Comparison of ENCODE assay signal across 14 cellular contexts in genomic region chr17:35094902-35095301, GRCh38. TPM values are rescaled to one million over a fixed set of nuclear protein-coding genes. Genes with fewer than 3 reads are reported as not detected.
DNase-seq lines count a peak whose midpoint lies in the region; ATAC-seq and TF ChIP-seq lines count a peak whose summit lies in the region.
"Had no signal": no experiment of that assay in that cellular context is flagged by ENCODE, and none has a peak within 500 bp of the region (broad histone marks: within the 10 kb centered on the region; RNA-seq: fewer than 3 reads in every experiment).

No MANE protein-coding gene starts in this region.

- H3K27me3 ChIP-seq in breast epithelium: no peaks in the 10 kb centered on the region

- no peaks in the 10 kb centered on the region for H3K36me3 ChIP-seq in breast epithelium

- TF ChIP-seq POLR2A in breast epithelium (IDR thresholded peaks at IDR 0.05): no peak

- CTCF ChIA-PET in MCF 10A (lab: Yijun Ruan, JAX): interaction anchor here (0.5 to 2.1 kb wide), 9 partner anchors 9 to 609 kb away, joined by 3 to 15 read pairs (median 3); partner anchors contain the start of gene RAD51D

- no peaks in the 10 kb centered on the region for H3K9me3 Mint-ChIP-seq in MCF 10A (ENCODE audit: unreplicated experiment)
- H3K9me3 Mint-ChIP-seq: IgD-negative memory B cell had no signal

- TF ChIP-seq CTCF in MCF 10A (IDR thresholded peaks at IDR 0.05; ENCODE audit: unreplicated experiment): no peak
- no peak for TF ChIP-seq CTCF in breast epithelium (IDR thresholded peaks at IDR 0.05)

- no peaks in the 10 kb centered on the region for H3K9me3 ChIP-seq in breast epithelium

- H3K4me3 Mint-ChIP-seq in MCF 10A (ENCODE audit: unreplicated experiment): no peak overlapping the region
- H3K4me3 Mint-ChIP-seq: IgD-negative memory B cell had no signal

- peak overlapping the region; percentile 79 for H3K27ac Mint-ChIP-seq in MCF 10A (ENCODE audit: low read depth, unreplicated experiment)
- H3K27ac Mint-ChIP-seq: IgD-negative memory B cell had no signal

- intact Hi-C loops in MCF 10A (cut with micrococcal nuclease) (no loop called here), breast epithelium (cut with DNase I; ENCODE audit: low total_unique reads) (no loop called here)

- no peaks in the 10 kb centered on the region for H3K27me3 Mint-ChIP-seq in MCF 10A (ENCODE audit: insufficient read depth, unreplicated experiment)
- H3K27me3 Mint-ChIP-seq: IgD-negative memory B cell had no signal

- BruUV-seq in MCF 10A (replicated peaks; lab: Mats Ljungman, UMichigan): no TSS peak

- POLR2A ChIA-PET in MCF 10A (lab: Yijun Ruan, JAX): interaction anchor here (0.6 to 4.5 kb wide), 6 partner anchors 9 to 868 kb away, joined by 3 to 14 read pairs (median 4); partner anchors contain the start of gene RFFL

- peaks cover 8% of the 10 kb centered on the region for H3K36me3 Mint-ChIP-seq in MCF 10A (ENCODE audit: insufficient read depth, unreplicated experiment)
- H3K36me3 Mint-ChIP-seq: IgD-negative memory B cell had no signal

- peaks cover 7% of the 10 kb centered on the region for H3K4me1 Mint-ChIP-seq in MCF 10A (ENCODE audit: insufficient read depth, unreplicated experiment)

- no peak for ATAC-seq in GM19467 (IDR thresholded peaks at IDR 0.05; ENCODE audit: unreplicated experiment)

- H3K27ac ChIP-seq in breast epithelium (no peak overlapping the region), epithelial cell of prostate (peak overlapping the region; percentile 60)

- peak; percentile 91 for DNase-seq in MCF 10A (ENCODE audit: unreplicated experiment)
- DNase-seq in breast epithelium (ENCODE audit: low spot score in 2 of 2): no peak
- peak; percentile 58 for DNase-seq in NCI-H460 (ENCODE audit: extremely low read depth, low read depth)
- peak; percentile 76 for DNase-seq in epithelial cell of prostate (ENCODE audit: low read depth, low spot score)
- DNase-seq in renal cortical epithelial cell (ENCODE audit: low read depth): peak; percentile 93
- DNase-seq in activated CD8-positive, alpha-beta memory T cell treated with anti-CD3 and anti-CD28 coated beads, Interleukin-2, amount 50 U/mL, for 4 hours: no peak
- no peak for DNase-seq in DMS53 treated with DMSO at 0.1 percent for 48 hours (lab: John Stamatoyannopoulos, UW; ENCODE audit: unreplicated experiment)
- DNase-seq: C1 segment of cervical spinal cord; central memory CD4-positive, alpha-beta T cell; NCI-H510A treated with DMSO at 0.1 percent for 48 hours; T-helper 2 cell had no signal

- H3K4me1 ChIP-seq in breast epithelium: no peaks in the 10 kb centered on the region

- H3K4me3 ChIP-seq in breast epithelium: no peak overlapping the region

RNA-seq across cellular contexts. Expression of gene RAD51D, which starts 24.8 kb away (rescaled TPM):
- total RNA-seq in MCF 10A (2022) (9.6 and 13.0 TPM in 2 replicates), breast epithelium (10 to 100 TPM in 2 of 3 donors, 1 to 10 TPM in 1; 7.9 to 12.6 (median 10.5) TPM), renal cortical epithelial cell (7.8 and 8.8 TPM in 2 replicates)
- 9.9 and 10.6 TPM in 2 replicates for total RNA-seq in NCI-H460 (2014; rRNA removed; shearing (Covaris generic))
- polyA plus RNA-seq in NCI-H460 (2014; cell fraction: nucleus; rRNA removed): 21.6 and 30.0 TPM in 2 replicates

RNA-seq across cellular contexts. Expression of gene FNDC8, which starts 26.5 kb away (rescaled TPM):
- not detected in 2 replicates for total RNA-seq in MCF 10A (2022)
- not detected for total RNA-seq in breast epithelium
- not detected in 2 replicates for total RNA-seq in NCI-H460 (2014; rRNA removed; shearing (Covaris generic))
- not detected in 2 replicates for polyA plus RNA-seq in NCI-H460 (2014; cell fraction: nucleus; rRNA removed)
- not detected in 2 replicates for total RNA-seq in renal cortical epithelial cell
- total RNA-seq: omental fat pad had no signal
- polyA plus RNA-seq: IgD-negative memory B cell had no signal

RNA-seq across cellular contexts. Expression of gene RFFL, which starts 31.4 kb away (rescaled TPM):
- total RNA-seq in MCF 10A (2022) (22.0 and 22.6 TPM in 2 replicates), breast epithelium (10 to 100 TPM; 13.8 to 27.5 (median 19.4) TPM), renal cortical epithelial cell (6.8 and 20.7 TPM in 2 replicates)
- total RNA-seq in NCI-H460 (2014; rRNA removed; shearing (Covaris generic)): 26.2 and 26.4 TPM in 2 replicates
- 10.9 and 25.0 TPM in 2 replicates for polyA plus RNA-seq in NCI-H460 (2014; cell fraction: nucleus; rRNA removed)

RNA-seq across cellular contexts. Expression of gene NLE1, which starts 47.2 kb away (rescaled TPM):
- total RNA-seq in MCF 10A (2022): 24.3 and 36.2 TPM in 2 replicates
- 10 to 100 TPM; 15.2 to 32.1 (median 18.2) TPM for total RNA-seq in breast epithelium
- 26.4 and 27.0 TPM in 2 replicates for total RNA-seq in NCI-H460 (2014; rRNA removed; shearing (Covaris generic))
- polyA plus RNA-seq in NCI-H460 (2014; cell fraction: nucleus; rRNA removed): 62.9 and 72.9 TPM in 2 replicates
- 18.2 and 28.8 TPM in 2 replicates for total RNA-seq in renal cortical epithelial cell

RNA-seq across cellular contexts. Expression of gene UNC45B, which starts 52.7 kb away (rescaled TPM):
- not detected in 2 replicates for total RNA-seq in MCF 10A (2022)
- total RNA-seq in breast epithelium: not detected
- total RNA-seq in NCI-H460 (2014; rRNA removed; shearing (Covaris generic)): 0.02 TPM in 1 of 2 replicates, not detected in the other
- polyA plus RNA-seq in NCI-H460 (2014; cell fraction: nucleus; rRNA removed): not detected in 2 replicates
- total RNA-seq in renal cortical epithelial cell: not detected in 2 replicates
- polyA plus RNA-seq: IgD-negative memory B cell had no signal

Comparison
In these comparisons a context has a peak if more than half of its experiments do, and no peak if none do; other contexts are left out.
1. DNase-seq: peak in MCF 10A (single experiment), NCI-H460 (single experiment), epithelial cell of prostate (single experiment) and renal cortical epithelial cell (single experiment); none in breast epithelium (0 of 2), activated CD8-positive, alpha-beta memory T cell treated with anti-CD3 and anti-CD28 coated beads, Interleukin-2, amount 50 U/mL, for 4 hours (single experiment) and DMS53 treated with DMSO at 0.1 percent for 48 hours (single experiment).